9 cellular contexts compared by ENCODE assay signal in genomic region chr6:157980288-157981131, GRCh38. TPM values are rescaled to one million over a fixed set of nuclear protein-coding genes. Genes with fewer than 3 reads are reported as not detected.
DNase-seq lines count a peak whose midpoint lies in the region; ATAC-seq, FAIRE-seq and TF ChIP-seq lines count a peak whose summit lies in the region.
"Had no signal": no experiment of that assay in that cellular context is flagged by ENCODE, and none has a peak within 500 bp of the region (broad histone marks: within the 10 kb centered on the region; RNA-seq: fewer than 3 reads in every experiment).

No MANE protein-coding gene starts in this region.

- no peak for FAIRE-seq in GM12878 (lab: Jason Lieb, UNC)
- no peak for FAIRE-seq in H54 (lab: Jason Lieb, UNC)
- FAIRE-seq: colon had no signal

- H3K27ac ChIP-seq in GM12878 (ENCODE audit: control insufficient read depth, insufficient read depth) (no peak overlapping the region), mesenchymal stem cell (ENCODE audit: low read length, poor library complexity, severe bottlenecking) (peak overlapping the region; percentile 53), vagina (peak overlapping the region; percentile 86)

- no peaks in the 10 kb centered on the region for H4K20me1 ChIP-seq in GM12878 (ENCODE audit: control insufficient read depth, insufficient read depth)

- no TSS peak for BruUV-seq in GM12878 (replicated peaks; lab: Mats Ljungman, UMichigan)

- SMC1A ChIA-PET in GM12878 (lab: Charles Lee; ENCODE audit: uncharacterized antibody, unreplicated experiment): no interaction called here

- peak overlapping the region; percentile 95 for H2BK120ac ChIP-seq in mesenchymal stem cell (ENCODE audit: low read depth, low read length)

- H3K4me3 ChIP-seq in GM12878: peak overlapping the region; percentile 70; the same call in 1 of the 2 replicates
- peak overlapping the region; percentile 91 to 96 for H3K4me3 ChIP-seq in mesenchymal stem cell (ENCODE audit: insufficient read depth in 1 of 2, low read depth in 1 of 2, low read length in 2 of 2)
- H3K4me3 ChIP-seq in vagina: peak overlapping the region; percentile 62 to 96

- peak overlapping the region in 1 of 2 experiments; percentile 31 for H3K23ac ChIP-seq in mesenchymal stem cell (ENCODE audit: low read length in 2 of 2)

- TF ChIP-seq CTCF in GM12878 (IDR thresholded peaks at IDR 0.05 in 2 of 3, conservative IDR thresholded peaks at IDR 0.05 in 1 of 3; ENCODE audit: control insufficient read depth in 2 of 3, extremely low read depth in 1 of 3, insufficient read depth in 1 of 3, low read depth in 3 of 3, low read length in 3 of 3) (no peak), vagina (IDR thresholded peaks at IDR 0.05) (no peak)

- RAD21 ChIA-PET in GM12878 (lab: Charles Lee; ENCODE audit: unreplicated experiment): no interaction called here

- peak overlapping the region; percentile 87 for H4K8ac ChIP-seq in mesenchymal stem cell (ENCODE audit: low read length)

- peaks cover 4 to 10% of the 10 kb centered on the region in 2 experiments; a peak in 3 of 4 replicates for H3K27me3 ChIP-seq in GM12878 (replicated peaks in 1 of 2; ENCODE audit: control insufficient read depth in 2 of 2, insufficient read depth in 2 of 2, low read length in 1 of 2)
- H3K27me3 ChIP-seq in mesenchymal stem cell (ENCODE audit: control insufficient read depth in 1 of 2, insufficient read depth in 1 of 2, low read length in 2 of 2): no peaks in the 10 kb centered on the region
- H3K27me3 ChIP-seq in vagina: no peaks in the 10 kb centered on the region

- no peak overlapping the region for H2AFZ ChIP-seq in GM12878 (ENCODE audit: control insufficient read depth, low read depth, low read length)
- H2AFZ ChIP-seq in mesenchymal stem cell (ENCODE audit: low read depth, low read length): no peak overlapping the region

- H2BK5ac ChIP-seq in mesenchymal stem cell (ENCODE audit: low read depth, low read length, poor library complexity, severe bottlenecking): peak overlapping the region; percentile 63

- intact Hi-C loops in GM12878 (cut with micrococcal nuclease; ENCODE audit: unreplicated experiment) (loop anchor here (1.0 to 5.0 kb wide), 2 partner anchors 47 to 92 kb away; no protein-coding TSS in a partner anchor), vagina (cut with DNase I) (loop anchor here (5.0 kb wide), 1 partner anchor 92 kb away; no protein-coding TSS in a partner anchor)

- H2AK5ac ChIP-seq in mesenchymal stem cell (ENCODE audit: low read length, severe bottlenecking): peak overlapping the region; percentile 98

- peak overlapping the region; percentile 97 for H3K4me2 ChIP-seq in GM12878 (ENCODE audit: control insufficient read depth, insufficient read depth)
- H3K4me2 ChIP-seq in mesenchymal stem cell (ENCODE audit: low read length, poor library complexity, severe bottlenecking): peak overlapping the region; percentile 82

- peak overlapping the region; percentile 26 for H2BK15ac ChIP-seq in mesenchymal stem cell (ENCODE audit: low read depth, poor library complexity, severe bottlenecking)

- peak overlapping the region; percentile 44 to 99 for H2BK12ac ChIP-seq in mesenchymal stem cell (ENCODE audit: low read length in 2 of 2)

- peaks cover 6% of the 10 kb centered on the region; the same call in 1 of the 2 replicates for H3K79me2 ChIP-seq in GM12878 (ENCODE audit: control insufficient read depth, insufficient read depth, low read length)

- in situ Hi-C loops in GM12878 (cut with MboI): no loop called here

- 12% methylated on average over 19 of the region's 19 CpGs for WGBS in GM12878 (ENCODE audit: insufficient coverage, insufficient replicate concordance, low lambda C conversion rate, missing lambda C conversion rate)
- 77% methylated on average over 18 of the region's 19 CpGs for WGBS in mesenchymal stem cell

- CTCF ChIA-PET in GM12878 (lab: Yijun Ruan, JAX): interaction anchor here (1.3 kb wide), 1 partner anchor 33 kb away, joined by 5 read pairs; no protein-coding TSS in a partner anchor

- H3K4ac ChIP-seq in mesenchymal stem cell (ENCODE audit: low read depth in 1 of 2, low read length in 2 of 2): peak overlapping the region in 1 of 2 experiments; percentile 89

- DNase-seq in GM12878 (ENCODE audit: low read depth, low spot score) (no peak), mesenchymal stem cell (no peak), vagina (ENCODE audit: extremely low spot score in 2 of 2) (no peak), KG1 (lab: John Stamatoyannopoulos, UW) (no peak), H54 (ENCODE audit: insufficient read length, low spot score) (no peak)

- H3K4me1 ChIP-seq in ES-I3 (ENCODE audit: insufficient read depth, low read length) (peaks cover 14% of the 10 kb centered on the region), GM12878 (ENCODE audit: control insufficient read depth, insufficient read depth, low read length) (peaks cover 3% of the 10 kb centered on the region; the same call in 1 of the 2 replicates), mesenchymal stem cell (ENCODE audit: control insufficient read depth, insufficient read depth, low read depth, low read length) (peaks cover 20% of the 10 kb centered on the region), vagina (peaks cover 35% of the 10 kb centered on the region)

- POLR2A ChIA-PET in GM12878 (lab: Charles Lee): no interaction called here

- H3K14ac ChIP-seq in mesenchymal stem cell (ENCODE audit: low read length in 2 of 2): peak overlapping the region in 1 of 2 experiments; percentile 77

- TF ChIP-seq EP300 in GM12878 (IDR thresholded peaks at IDR 0.05; ENCODE audit: borderline replicate concordance in 1 of 2, control insufficient read depth in 1 of 2, low read depth in 2 of 2, low read length in 2 of 2): no peak

- TF ChIP-seq RAD21 in GM12878 (IDR thresholded peaks at IDR 0.05; ENCODE audit: insufficient read depth, low read depth, low read length): no peak

- peak overlapping the region; percentile 68; the same call in 1 of the 2 replicates for H3K9ac ChIP-seq in ES-I3 (ENCODE audit: low read depth, low read length)
- H3K9ac ChIP-seq in GM12878 (ENCODE audit: control insufficient read depth, insufficient read depth, low read length): no peak overlapping the region
- H3K9ac ChIP-seq in mesenchymal stem cell (ENCODE audit: low read length): peak overlapping the region; percentile 88

- H3K9me3 ChIP-seq in ES-I3 (ENCODE audit: control insufficient read depth, insufficient read depth, low read length) (no peaks in the 10 kb centered on the region), GM12878 (replicated peaks; ENCODE audit: control insufficient read depth, insufficient read depth, low read length) (no peaks in the 10 kb centered on the region), mesenchymal stem cell (ENCODE audit: control insufficient read depth, low read length) (no peaks in the 10 kb centered on the region), vagina (no peaks in the 10 kb centered on the region)

- peak overlapping the region; percentile 77 to 100 for H3K18ac ChIP-seq in mesenchymal stem cell (ENCODE audit: low read depth in 1 of 2, low read length in 2 of 2)

- ATAC-seq in HG03432 (IDR thresholded peaks at IDR 0.05; ENCODE audit: unreplicated experiment) (peak; percentile 2), GM12878 (peak; percentile 41), HG03521 (IDR thresholded peaks at IDR 0.05; ENCODE audit: unreplicated experiment) (no peak)

- TF ChIP-seq POLR2A in GM12878 (IDR thresholded peaks at IDR 0.05; ENCODE audit: low read depth, low read length) (no peak), vagina (IDR thresholded peaks at IDR 0.05) (no peak), H54 (IDR thresholded peaks at IDR 0.05; ENCODE audit: low read depth, low read length) (no peak)

- no peaks in the 10 kb centered on the region for H3K79me1 ChIP-seq in mesenchymal stem cell (replicated peaks; ENCODE audit: low read length, poor library complexity, severe bottlenecking)

- H3K36me3 ChIP-seq in ES-I3 (ENCODE audit: insufficient read depth, low read length) (no peaks in the 10 kb centered on the region), GM12878 (ENCODE audit: control insufficient read depth in 2 of 2, insufficient read depth in 2 of 2, low read length in 1 of 2) (no peaks in the 10 kb centered on the region; a peak in 1 of 4 replicates), mesenchymal stem cell (ENCODE audit: control insufficient read depth in 1 of 2, insufficient read depth in 2 of 2, low read depth in 1 of 2, low read length in 2 of 2) (peaks cover 0 to 4% of the 10 kb centered on the region in 2 experiments), vagina (no peaks in the 10 kb centered on the region)

- H4K91ac ChIP-seq in mesenchymal stem cell (ENCODE audit: low read length): peak overlapping the region; percentile 30

TF ChIP-seq in GM12878, 131 proteins besides CTCF, POLR2A, EP300 and RAD21 (continues in another document):
- TF ChIP-seq MXI1 (IDR thresholded peaks at IDR 0.05; ENCODE audit: low read depth, low read length) (0 out of 2 replicates have a peak, but pooled peaks have one; percentile 5), RFX5 (IDR thresholded peaks at IDR 0.05; ENCODE audit: low read depth, low read length) (no peak), PKNOX1 (IDR thresholded peaks at IDR 0.05) (no peak)

RNA-seq across cellular contexts. Expression of gene SYNJ2, which starts 1.2 kb away (rescaled TPM):
- total RNA-seq in GM12878 (2013; cell fraction: nucleolus; rRNA removed): 3.6 and 4.1 TPM in 2 replicates
- 0.60 and 1.4 TPM in 2 replicates for total RNA-seq in GM12878 (2014; rRNA removed)
- total RNA-seq in GM12878 (2014; rRNA removed; fragmentation: Illumina TruSeq; extraction: Trizol): 0.41 and 0.54 TPM in 2 replicates
- total RNA-seq in GM12878 (2021): 0.51 and 0.87 TPM in 2 replicates
- polyA plus RNA-seq in GM12878 (2011; ENCODE audit: low read depth): 1.00 TPM
- polyA plus RNA-seq in GM12878 (2011; rRNA removed): 1.3 and 1.8 TPM in 2 replicates
- 2.1 and 2.5 TPM in 2 replicates for polyA plus RNA-seq in GM12878 (2011; cell fraction: cytosol; rRNA removed)
- polyA plus RNA-seq in GM12878 (2011; cell fraction: nucleus; rRNA removed): 2.2 and 2.8 TPM in 2 replicates
- polyA plus RNA-seq in GM12878 (2012): 0.91 and 1.1 TPM in 2 replicates
- 0.66 and 0.95 TPM in 2 replicates for polyA plus RNA-seq in GM12878 (2014; fragmentation: Illumina TruSeq; extraction: Trizol)
- under 1 TPM; 0.11 to 0.60 TPM for polyA plus RNA-seq in GM12878 (2014; fragmentation: Nextera tagmentation; extraction: Ambion mirVana)
- polyA plus RNA-seq in GM12878 (2014; rRNA removed): 0.32 and 0.79 TPM in 2 replicates
- polyA plus RNA-seq in GM12878 (2016; fragmentation: Nextera tagmentation; extraction: Ambion mirVana): under 1 TPM; 0.43 to 0.53 TPM
- polyA minus RNA-seq in GM12878 (2011; rRNA and poly(A)+ RNA removed): 2.6 and 2.9 TPM in 2 replicates
- 1.0 and 1.5 TPM in 2 replicates for polyA minus RNA-seq in GM12878 (2011; cell fraction: cytosol; rRNA and poly(A)+ RNA removed)
- 1.3 and 3.4 TPM in 2 replicates for polyA minus RNA-seq in GM12878 (2011; cell fraction: nucleus; rRNA and poly(A)+ RNA removed)
- polyA plus RNA-seq in mesenchymal stem cell (2013, experiment 1 of 2): 14.0 TPM
- polyA plus RNA-seq in mesenchymal stem cell (2013, experiment 2 of 2): 12.9 TPM
- 8.3 TPM for total RNA-seq in vagina
